Comparison of ENCODE assay signal across 16 cellular contexts in the genomic region with DNA sequence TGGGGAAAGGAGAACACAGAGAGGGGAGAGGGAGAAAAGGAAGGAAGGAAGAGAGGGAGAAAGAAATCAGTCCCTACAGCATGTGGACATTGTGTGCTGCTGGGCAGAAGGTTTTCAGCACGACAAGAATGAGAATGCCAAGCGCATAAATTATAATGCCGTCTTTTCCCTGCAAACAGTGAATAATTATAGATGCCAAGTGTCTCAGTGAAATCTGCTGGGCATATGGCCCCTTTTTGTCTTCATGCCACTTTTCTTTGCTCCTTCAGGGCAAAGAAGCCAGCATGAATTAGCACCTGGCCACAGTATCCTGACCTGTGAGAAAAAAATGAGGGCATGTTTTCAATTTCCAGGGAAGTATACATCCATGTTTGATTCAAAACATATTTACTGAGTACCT. TPM values are rescaled to one million over a fixed set of nuclear protein-coding genes. Genes with fewer than 3 reads are reported as not detected.
DNase-seq lines count a peak whose midpoint lies in the region; TF ChIP-seq lines count a peak whose summit lies in the region.
"Had no signal": no experiment of that assay in that cellular context is flagged by ENCODE, and none has a peak within 500 bp of the region (broad histone marks: within the 10 kb centered on the region; RNA-seq: fewer than 3 reads in every experiment).

No MANE protein-coding gene starts in this region.

- H3K27me3 Mint-ChIP-seq in neural progenitor cell (ENCODE audit: insufficient read depth, low read depth) = peaks cover 6% of the 10 kb centered on the region
- H3K27me3 Mint-ChIP-seq in activated naive CD8-positive, alpha-beta T cell treated with anti-CD3 and anti-CD28 coated beads for 36 hours = no peaks in the 10 kb centered on the region
- H3K27me3 Mint-ChIP-seq: CD8-positive, alpha-beta memory T cell had no signal

- H3K4me1 ChIP-seq in BLaER1 treated with 17β-estradiol and CSF1 and Interleukin-3, amounts not matched to agents 10 nM and 100 nM = peaks cover 10 to 40% (median 30%) of the 10 kb centered on the region in 10 experiments; a peak in 18 of 20 replicates
- H3K4me1 ChIP-seq in neural progenitor cell (no peaks in the 10 kb centered on the region), thyroid gland (no peaks in the 10 kb centered on the region)
- H3K4me1 ChIP-seq: HAP-1 had no signal

- peak overlapping the region in 7 of 11 experiments; percentile 6 to 77 (median 27); a peak in 9 of 22 replicates for H3K4me2 ChIP-seq in BLaER1 treated with 17β-estradiol and CSF1 and Interleukin-3, amounts not matched to agents 10 nM and 100 nM
- no peak overlapping the region for H3K4me2 ChIP-seq in neural progenitor cell

- peaks cover 32% of the 10 kb centered on the region for H3K9me3 Mint-ChIP-seq in neural progenitor cell
- H3K9me3 Mint-ChIP-seq in activated naive CD8-positive, alpha-beta T cell treated with anti-CD3 and anti-CD28 coated beads for 36 hours = peaks cover 9% of the 10 kb centered on the region

- H3K36me3 ChIP-seq in BLaER1 treated with 17β-estradiol and CSF1 and Interleukin-3, amounts not matched to agents 10 nM and 100 nM = peaks cover 0 to 7% (median 0%) of the 10 kb centered on the region in 11 experiments; a peak in 3 of 22 replicates
- H3K36me3 ChIP-seq in neural progenitor cell (no peaks in the 10 kb centered on the region), thyroid gland (no peaks in the 10 kb centered on the region)
- H3K36me3 ChIP-seq: HAP-1 had no signal

- TF ChIP-seq POLR2A in thyroid gland (IDR thresholded peaks at IDR 0.05) = no peak

- H3F3A ChIP-seq in neural progenitor cell (ENCODE audit: low read depth) = no peaks in the 10 kb centered on the region

- peak; percentile 88 for DNase-seq in NCI-H69 (lab: John Stamatoyannopoulos, UW)
- peak; percentile 53 for DNase-seq in cerebellum (ENCODE audit: low spot score)
- peak; percentile 2 for DNase-seq in islet precursor cell
- no peak for DNase-seq in neural progenitor cell (ENCODE audit: low spot score)
- no peak for DNase-seq in activated naive CD8-positive, alpha-beta T cell treated with anti-CD3 and anti-CD28 coated beads for 36 hours
- no peak for DNase-seq in thyroid gland
- DNase-seq: CD4-positive, CD25-positive, alpha-beta regulatory T cell; CD8-positive, alpha-beta memory T cell; COR-L47; DMS153; DMS79; GF-D8 had no signal

- H3K27ac ChIP-seq in BLaER1 treated with 17β-estradiol and CSF1 and Interleukin-3, amounts not matched to agents 10 nM and 100 nM = no peak overlapping the region
- H3K27ac ChIP-seq in neural progenitor cell (no peak overlapping the region), thyroid gland (no peak overlapping the region)

- H3K79me2 ChIP-seq in neural progenitor cell (ENCODE audit: low read depth) = no peaks in the 10 kb centered on the region

- H3K36me3 Mint-ChIP-seq in neural progenitor cell = no peaks in the 10 kb centered on the region
- peaks cover 5% of the 10 kb centered on the region for H3K36me3 Mint-ChIP-seq in activated naive CD8-positive, alpha-beta T cell treated with anti-CD3 and anti-CD28 coated beads for 36 hours
- H3K36me3 Mint-ChIP-seq: CD4-positive, CD25-positive, alpha-beta regulatory T cell had no signal

- H3K4me3 ChIP-seq in BLaER1 treated with 17β-estradiol and CSF1 and Interleukin-3, amounts not matched to agents 10 nM and 100 nM = no peak overlapping the region
- H3K4me3 ChIP-seq in neural progenitor cell = no peak overlapping the region
- H3K4me3 ChIP-seq in thyroid gland (replicated peaks in 1 of 3) = no peak overlapping the region
- H3K4me3 ChIP-seq: GM12878, HAP-1 had no signal

- H2AFZ ChIP-seq in neural progenitor cell (replicated peaks) = no peak overlapping the region

- H3K27me3 ChIP-seq in BLaER1 treated with 17β-estradiol and CSF1 and Interleukin-3, amounts not matched to agents 10 nM and 100 nM = no peaks in the 10 kb centered on the region; a peak in 1 of 22 replicates
- no peaks in the 10 kb centered on the region for H3K27me3 ChIP-seq in neural progenitor cell
- no peaks in the 10 kb centered on the region for H3K27me3 ChIP-seq in thyroid gland

- no peak overlapping the region for H3K27ac Mint-ChIP-seq in neural progenitor cell
- no peak overlapping the region for H3K27ac Mint-ChIP-seq in activated naive CD8-positive, alpha-beta T cell treated with anti-CD3 and anti-CD28 coated beads for 36 hours
- H3K27ac Mint-ChIP-seq: B cell had no signal

- TF ChIP-seq CTCF in neural progenitor cell (IDR thresholded peaks at IDR 0.05) (no peak), thyroid gland (IDR thresholded peaks at IDR 0.05) (no peak)

- WGBS in thyroid gland, 2 donors = 78 to 80% methylated on average over 3 of the region's 3 CpGs

- no peaks in the 10 kb centered on the region for H3K4me1 Mint-ChIP-seq in neural progenitor cell
- H3K4me1 Mint-ChIP-seq in activated naive CD8-positive, alpha-beta T cell treated with anti-CD3 and anti-CD28 coated beads for 36 hours = peaks cover 8% of the 10 kb centered on the region

- no peaks in the 10 kb centered on the region for H4K20me1 ChIP-seq in BLaER1 treated with 17β-estradiol and CSF1 and Interleukin-3, amounts not matched to agents 10 nM and 100 nM
- no peaks in the 10 kb centered on the region for H4K20me1 ChIP-seq in neural progenitor cell (ENCODE audit: low read depth)

- H3K4me3 Mint-ChIP-seq in neural progenitor cell = no peak overlapping the region
- H3K4me3 Mint-ChIP-seq in activated naive CD8-positive, alpha-beta T cell treated with anti-CD3 and anti-CD28 coated beads for 36 hours = no peak overlapping the region
- H3K4me3 Mint-ChIP-seq: B cell had no signal

- peaks cover 33 to 50% (median 46%) of the 10 kb centered on the region in 11 experiments for H3K9me3 ChIP-seq in BLaER1 treated with 17β-estradiol and CSF1 and Interleukin-3, amounts not matched to agents 10 nM and 100 nM (replicated peaks in 1 of 11)
- H3K9me3 ChIP-seq in neural progenitor cell (ENCODE audit: low read depth) (no peaks in the 10 kb centered on the region), thyroid gland (no peaks in the 10 kb centered on the region)

- intact Hi-C loops in thyroid gland (cut with DNase I) = no loop called here

- H3K9ac ChIP-seq in BLaER1 treated with 17β-estradiol and CSF1 and Interleukin-3, amounts not matched to agents 10 nM and 100 nM = no peak overlapping the region
- no peak overlapping the region for H3K9ac ChIP-seq in neural progenitor cell

RNA-seq across cellular contexts. Expression of gene PPP2R5C, which starts 22.6 kb away (rescaled TPM):
- total RNA-seq in cerebellum = 125 TPM
- total RNA-seq in neural progenitor cell (ENCODE audit: low replicate concordance) = 113 and 183 TPM in 2 replicates
- total RNA-seq in activated naive CD8-positive, alpha-beta T cell treated with anti-CD3 and anti-CD28 coated beads for 36 hours = 100 to 1,000 TPM; 209 to 221 TPM
- total RNA-seq in thyroid gland = 100 to 1,000 TPM; 105 to 209 (median 141) TPM

Comparison
In these comparisons a context has a peak if more than half of its experiments do, and no peak if none do; other contexts are left out.
1. DNase-seq: peak in NCI-H69 (single experiment), cerebellum (single experiment) and islet precursor cell (single experiment); none in neural progenitor cell (single experiment), activated naive CD8-positive, alpha-beta T cell treated with anti-CD3 and anti-CD28 coated beads for 36 hours (single experiment) and thyroid gland (0 of 2).